In the genomic region with DNA sequence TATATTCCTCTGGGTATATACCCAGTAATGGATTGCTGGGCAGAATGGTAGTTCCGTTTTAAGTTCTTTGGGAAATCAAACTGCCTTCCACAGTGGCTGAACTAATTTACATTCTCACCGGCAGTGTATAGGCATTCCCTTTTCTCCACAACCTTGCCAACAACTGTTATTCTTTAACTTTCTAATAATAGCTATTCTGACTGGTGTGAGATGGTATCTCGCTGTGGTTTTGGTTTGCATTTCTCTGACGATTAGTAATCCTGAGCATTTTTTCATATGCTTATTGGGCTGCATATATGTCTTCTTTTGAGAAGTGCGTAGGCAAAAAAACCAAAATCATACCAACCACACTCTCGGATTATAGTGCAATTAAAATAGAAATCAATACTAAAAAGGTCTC, we compare ENCODE assay signal across 8 cellular contexts. TPM values are rescaled to one million over a fixed set of nuclear protein-coding genes. Genes with fewer than 3 reads are reported as not detected.
DNase-seq lines count a peak whose midpoint lies in the region; ATAC-seq and TF ChIP-seq lines count a peak whose summit lies in the region.
"Not testable (repeated sequence)": the region's sequence is repeated elsewhere in the genome, so short reads cannot be mapped to it uniquely, and the experiment has no call there.

No MANE protein-coding gene starts in this region.

- H4K20me1 ChIP-seq in PC-3 (ENCODE audit: low read length): not testable (repeated sequence)

- not testable (repeated sequence) for H3K9me3 ChIP-seq in PC-3 (ENCODE audit: low read length); body of pancreas

- not testable (repeated sequence) for H3K36me3 ChIP-seq in PC-3 (ENCODE audit: low read depth, low read length); body of pancreas (replicated peaks in 1 of 2; ENCODE audit: insufficient read depth in 1 of 2, low read depth in 2 of 2)

- H3K36me3 Mint-ChIP-seq in activated CD8-positive, alpha-beta T cell treated with anti-CD3 and anti-CD28 coated beads for 36 hours (ENCODE audit: low read depth); natural killer cell treated with Interleukin-12 subunit alpha and Interleukin-12 subunit beta and Interleukin-15 and Interleukin-18, amount 100 ng/mL, for 72 hours: not testable (repeated sequence)

- not testable (repeated sequence) for TF ChIP-seq CTCF in PC-3 (conservative IDR thresholded peaks at IDR 0.05; ENCODE audit: low read depth, low read length); activated CD8-positive, alpha-beta T cell treated with anti-CD3 and anti-CD28 coated beads for 36 hours (IDR thresholded peaks at IDR 0.05); body of pancreas (IDR thresholded peaks at IDR 0.05); fibroblast of pulmonary artery (IDR thresholded peaks at IDR 0.05; ENCODE audit: low read length, missing control alignments)

- not testable (repeated sequence) for H3K4me1 ChIP-seq in PC-3 (ENCODE audit: insufficient read depth, low read length)
- peaks cover 10% of the 10 kb centered on the region for H3K4me1 ChIP-seq in body of pancreas

- POLR2A ChIA-PET in PC-3 (lab: Charles Lee; ENCODE audit: unreplicated experiment); activated CD8-positive, alpha-beta T cell treated with anti-CD3 and anti-CD28 coated beads for 36 hours (lab: Charles Lee): not testable (repeated sequence)

- peaks cover 40% of the 10 kb centered on the region for H3K79me2 ChIP-seq in PC-3 (ENCODE audit: low read length)

- H3K27me3 ChIP-seq in PC-3 (ENCODE audit: low read length); body of pancreas: not testable (repeated sequence)

- H3K4me1 Mint-ChIP-seq in activated CD8-positive, alpha-beta T cell treated with anti-CD3 and anti-CD28 coated beads for 36 hours (ENCODE audit: low read depth): peaks cover 18% of the 10 kb centered on the region
- H3K4me1 Mint-ChIP-seq in natural killer cell treated with Interleukin-12 subunit alpha and Interleukin-12 subunit beta and Interleukin-15 and Interleukin-18, amount 100 ng/mL, for 72 hours (ENCODE audit: low read depth in 2 of 2): not testable (repeated sequence)

- not testable (repeated sequence) for H3K27ac Mint-ChIP-seq in activated CD8-positive, alpha-beta T cell treated with anti-CD3 and anti-CD28 coated beads for 36 hours; natural killer cell treated with Interleukin-12 subunit alpha and Interleukin-12 subunit beta and Interleukin-15 and Interleukin-18, amount 100 ng/mL, for 72 hours

- H3K27ac ChIP-seq in PC-3 (ENCODE audit: low read length): peak overlapping the region; percentile 69
- H3K27ac ChIP-seq in body of pancreas: not testable (repeated sequence)

- H2AFZ ChIP-seq in PC-3 (ENCODE audit: low read length): not testable (repeated sequence)

- BruUV-seq in PC-3 (replicated peaks; lab: Mats Ljungman, UMichigan): not testable (repeated sequence)

- 3 to 17% methylated on average over 2 of the region's 6 CpGs for WGBS in body of pancreas, 2 donors

- H3K9ac ChIP-seq in PC-3 (ENCODE audit: low read length): peak overlapping the region; percentile 35; the same call in 1 of the 2 replicates

- H3K9me2 ChIP-seq in PC-3 (replicated peaks; ENCODE audit: low read length): not testable (repeated sequence)

- not testable (repeated sequence) for H3K27me3 Mint-ChIP-seq in activated CD8-positive, alpha-beta T cell treated with anti-CD3 and anti-CD28 coated beads for 36 hours; natural killer cell treated with Interleukin-12 subunit alpha and Interleukin-12 subunit beta and Interleukin-15 and Interleukin-18, amount 100 ng/mL, for 72 hours

- CTCF ChIA-PET in PC-3 (lab: Charles Lee); activated CD8-positive, alpha-beta T cell treated with anti-CD3 and anti-CD28 coated beads for 36 hours (lab: Charles Lee): not testable (repeated sequence)

- intact Hi-C loops in PC-3 (cut with micrococcal nuclease); activated CD8-positive, alpha-beta T cell treated with anti-CD3 and anti-CD28 coated beads for 36 hours (cut with micrococcal nuclease); body of pancreas (cut with DNase I): not testable (repeated sequence)

- H3K4me2 ChIP-seq in PC-3 (ENCODE audit: low read length): peak overlapping the region; percentile 73

- not testable (repeated sequence) for H3F3A ChIP-seq in PC-3 (ENCODE audit: low read length, unreplicated experiment)

- H3K4me3 Mint-ChIP-seq in activated CD8-positive, alpha-beta T cell treated with anti-CD3 and anti-CD28 coated beads for 36 hours; natural killer cell treated with Interleukin-12 subunit alpha and Interleukin-12 subunit beta and Interleukin-15 and Interleukin-18, amount 100 ng/mL, for 72 hours: not testable (repeated sequence)

- DNase-seq in A172 (ENCODE audit: low spot score) (peak; percentile 65), GM04503 (ENCODE audit: low read depth) (peak; percentile 50), PC-3 (peak; percentile 72), fibroblast of pulmonary artery (ENCODE audit: low read depth) (peak; percentile 47)
- not testable (repeated sequence) for DNase-seq in activated CD8-positive, alpha-beta T cell treated with anti-CD3 and anti-CD28 coated beads for 36 hours; body of pancreas; natural killer cell treated with Interleukin-12 subunit alpha and Interleukin-12 subunit beta and Interleukin-15 and Interleukin-18, amount 100 ng/mL, for 72 hours (ENCODE audit: low spot score)

- not testable (repeated sequence) for TF ChIP-seq POLR2A in body of pancreas (IDR thresholded peaks at IDR 0.05)

- H3K4me3 ChIP-seq in PC-3 (ENCODE audit: low read length): peak overlapping the region; percentile 50
- H3K4me3 ChIP-seq in body of pancreas; fibroblast of pulmonary artery (replicated peaks; ENCODE audit: low read depth, low read length): not testable (repeated sequence)

- ATAC-seq in HG03460 (IDR thresholded peaks at IDR 0.05; ENCODE audit: unreplicated experiment): peak; percentile 47
- peak; percentile 60 for ATAC-seq in PC-3
- peak; percentile 48 for ATAC-seq in activated CD8-positive, alpha-beta T cell treated with anti-CD3 and anti-CD28 coated beads for 36 hours
- ATAC-seq in body of pancreas: peak; percentile 47
- ATAC-seq in natural killer cell treated with Interleukin-12 subunit alpha and Interleukin-12 subunit beta and Interleukin-15 and Interleukin-18, amount 100 ng/mL, for 72 hours: peak; percentile 55 to 64

- not testable (repeated sequence) for H3K9me3 Mint-ChIP-seq in activated CD8-positive, alpha-beta T cell treated with anti-CD3 and anti-CD28 coated beads for 36 hours; natural killer cell treated with Interleukin-12 subunit alpha and Interleukin-12 subunit beta and Interleukin-15 and Interleukin-18, amount 100 ng/mL, for 72 hours

RNA-seq across cellular contexts. Expression of a gene that starts 5.8 kb away (rescaled TPM):
- total RNA-seq in A172 (2014; rRNA removed; shearing (Covaris generic)): 19.9 and 23.1 TPM in 2 replicates
- total RNA-seq in PC-3 (2014; rRNA removed) (15.2 and 15.9 TPM in 2 replicates), body of pancreas (10 to 100 TPM; 12.7 to 13.2 TPM)
- 10 to 100 TPM; 12.6 to 13.1 TPM for total RNA-seq in activated CD8-positive, alpha-beta T cell treated with anti-CD3 and anti-CD28 coated beads for 36 hours
- 10 to 100 TPM; 22.9 to 36.0 TPM for total RNA-seq in natural killer cell treated with Interleukin-12 subunit alpha and Interleukin-12 subunit beta and Interleukin-15 and Interleukin-18, amount 100 ng/mL, for 72 hours

RNA-seq across cellular contexts. Expression of a gene that starts 5.9 kb away (rescaled TPM):
- 50.4 and 63.0 TPM in 2 replicates for total RNA-seq in A172 (2014; rRNA removed; shearing (Covaris generic))
- total RNA-seq in PC-3 (2014; rRNA removed) (35.8 and 41.5 TPM in 2 replicates), body of pancreas (10 to 100 TPM; 15.6 to 31.6 TPM)
- 10 to 100 TPM; 38.2 to 39.4 TPM for total RNA-seq in activated CD8-positive, alpha-beta T cell treated with anti-CD3 and anti-CD28 coated beads for 36 hours
- total RNA-seq in natural killer cell treated with Interleukin-12 subunit alpha and Interleukin-12 subunit beta and Interleukin-15 and Interleukin-18, amount 100 ng/mL, for 72 hours: 10 to 100 TPM; 51.4 to 87.4 TPM

RNA-seq across cellular contexts. Expression of a gene that starts 27.3 kb away (rescaled TPM):
- 2.7 and 8.2 TPM in 2 replicates for total RNA-seq in A172 (2014; rRNA removed; shearing (Covaris generic))
- total RNA-seq in PC-3 (2014; rRNA removed): 2.4 and 3.0 TPM in 2 replicates
- 1 to 10 TPM; 3.0 to 3.3 TPM for total RNA-seq in activated CD8-positive, alpha-beta T cell treated with anti-CD3 and anti-CD28 coated beads for 36 hours
- total RNA-seq in body of pancreas: 1 to 10 TPM in 1 of 2 donors, not detected in 1; 1.6 TPM
- total RNA-seq in natural killer cell treated with Interleukin-12 subunit alpha and Interleukin-12 subunit beta and Interleukin-15 and Interleukin-18, amount 100 ng/mL, for 72 hours: 1 to 10 TPM; 4.8 to 5.6 TPM

RNA-seq across cellular contexts. Expression of a gene that starts 40.8 kb away (rescaled TPM):
- 13.3 and 18.3 TPM in 2 replicates for total RNA-seq in A172 (2014; rRNA removed; shearing (Covaris generic))
- total RNA-seq in PC-3 (2014; rRNA removed) (25.2 and 27.2 TPM in 2 replicates), body of pancreas (10 to 100 TPM; 14.2 to 17.6 TPM)
- 10 to 100 TPM; 17.9 to 18.9 TPM for total RNA-seq in activated CD8-positive, alpha-beta T cell treated with anti-CD3 and anti-CD28 coated beads for 36 hours
- total RNA-seq in natural killer cell treated with Interleukin-12 subunit alpha and Interleukin-12 subunit beta and Interleukin-15 and Interleukin-18, amount 100 ng/mL, for 72 hours: 10 to 100 TPM; 24.3 to 31.1 TPM
